8 cellular contexts compared by ENCODE assay signal in the genomic region with DNA sequence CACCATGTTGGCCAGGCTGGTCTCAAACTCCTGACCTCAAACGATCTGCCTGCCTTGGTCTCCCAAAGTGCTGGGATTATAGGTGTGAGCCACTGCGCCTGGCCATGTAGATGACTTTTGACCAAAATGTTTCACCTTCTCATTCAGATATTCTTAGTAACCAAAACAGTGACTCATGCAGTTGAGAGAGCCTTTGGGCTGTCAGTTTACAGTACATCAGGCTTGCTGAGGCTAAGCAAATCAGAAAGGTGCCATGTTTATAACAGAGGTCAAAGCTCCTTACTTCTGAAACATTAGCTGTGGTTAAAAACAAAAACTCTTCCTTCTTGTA. TPM values are rescaled to one million over a fixed set of nuclear protein-coding genes. Genes with fewer than 3 reads are reported as not detected.
DNase-seq lines count a peak whose midpoint lies in the region; ATAC-seq and TF ChIP-seq lines count a peak whose summit lies in the region.

No MANE protein-coding gene starts in this region.

- TF ChIP-seq CTCF in GM10266 (IDR thresholded peaks at IDR 0.05; ENCODE audit: control insufficient read depth, insufficient read depth, low read depth, missing control alignments) = no peak
- TF ChIP-seq CTCF in chondrocyte (IDR thresholded peaks at IDR 0.05) = no peak
- no peak for TF ChIP-seq CTCF in coronary artery (IDR thresholded peaks at IDR 0.05)

- peaks cover 38% of the 10 kb centered on the region for H3K4me1 Mint-ChIP-seq in chondrocyte (ENCODE audit: low read depth)

- H3K27ac ChIP-seq in coronary artery (no peak overlapping the region), caudate nucleus (ENCODE audit: low read depth, low read length) (no peak overlapping the region)

- no peaks in the 10 kb centered on the region for H3K27me3 Mint-ChIP-seq in chondrocyte (ENCODE audit: low read depth)

- no peak overlapping the region for H3K4me3 Mint-ChIP-seq in chondrocyte (ENCODE audit: unreplicated experiment)

- H3K9me3 Mint-ChIP-seq in chondrocyte (ENCODE audit: low read depth) = no peaks in the 10 kb centered on the region

- H3K4me3 ChIP-seq in coronary artery = no peak overlapping the region

- H3K27ac Mint-ChIP-seq in chondrocyte (ENCODE audit: unreplicated experiment) = peak overlapping the region; percentile 75

- ATAC-seq in GM21619 (IDR thresholded peaks at IDR 0.05; ENCODE audit: unreplicated experiment) = peak; percentile 72

- H3K36me3 Mint-ChIP-seq in chondrocyte (ENCODE audit: low read depth) = peaks cover 19% of the 10 kb centered on the region

- peak; percentile 63 for DNase-seq in GM10266 (ENCODE audit: extremely low spot score)
- DNase-seq in M059J (ENCODE audit: low read depth) = peak; percentile 93
- DNase-seq in chondrocyte (ENCODE audit: low spot score) = no peak
- peak; percentile 12 for DNase-seq in stromal cell of bone marrow (ENCODE audit: low read depth)
- DNase-seq in coronary artery (ENCODE audit: low spot score) = no peak
- no peak for DNase-seq in caudate nucleus (lab: John Stamatoyannopoulos, UW)
- no peak for DNase-seq in DMS79 (lab: John Stamatoyannopoulos, UW)

RNA-seq across cellular contexts. Expression of a gene that starts 21.0 kb away (rescaled TPM):
- 72.0 and 92.6 TPM in 2 replicates for total RNA-seq in M059J (2014; rRNA removed; shearing (Covaris generic))
- total RNA-seq in chondrocyte = 45.4 to 55.8 TPM (median 52.7 TPM) in 3 replicates

RNA-seq across cellular contexts. Expression of a gene that starts 47.7 kb away (rescaled TPM):
- total RNA-seq in M059J (2014; rRNA removed; shearing (Covaris generic)) = 29.8 and 33.5 TPM in 2 replicates
- 17.5 to 31.9 TPM (median 18.7 TPM) in 3 replicates for total RNA-seq in chondrocyte

RNA-seq across cellular contexts. Expression of a gene that starts 57.0 kb away (rescaled TPM):
- 37.9 and 58.6 TPM in 2 replicates for total RNA-seq in M059J (2014; rRNA removed; shearing (Covaris generic))
- total RNA-seq in chondrocyte = 79.5 to 84.0 TPM (median 81.5 TPM) in 3 replicates

Comparison
In these comparisons a context has a peak if more than half of its experiments do, and no peak if none do; other contexts are left out.
1. DNase-seq: peak in GM10266 (single experiment), M059J (single experiment) and stromal cell of bone marrow (single experiment); none in chondrocyte (single experiment), coronary artery (single experiment), caudate nucleus (0 of 61) and DMS79 (single experiment).